Comparison of ENCODE assay signal across 19 cellular contexts in the genomic region with DNA sequence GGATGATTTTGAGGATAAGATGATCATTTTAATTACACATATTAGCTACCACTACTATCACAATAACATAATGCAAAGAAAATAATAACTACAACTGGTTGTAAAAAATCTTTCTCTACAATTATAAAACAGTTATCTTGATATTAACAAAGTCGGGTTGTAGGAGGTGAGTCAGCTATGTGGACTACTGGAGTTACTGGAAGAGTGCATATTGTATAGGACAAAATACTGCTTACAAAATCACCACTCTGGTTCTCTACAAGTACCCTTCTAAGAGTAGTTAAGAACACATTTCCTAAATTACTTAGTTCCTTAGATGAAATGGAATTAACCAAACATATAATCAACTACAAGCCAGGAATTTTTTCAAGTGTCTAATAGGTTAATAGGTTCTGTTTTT.
A peak's percentile ranks its signal among the peaks of the same experiment; 100 is the strongest.
DNase-seq lines count a peak whose midpoint lies in the region; ATAC-seq, FAIRE-seq and TF ChIP-seq lines count a peak whose summit lies in the region.
"Had no signal": no experiment of that assay in that cellular context is flagged by ENCODE, and none has a peak within 500 bp of the region (broad histone marks: within the 10 kb centered on the region; RNA-seq: fewer than 3 reads in every experiment).

No MANE protein-coding gene starts in this region.

- H3K4me3 ChIP-seq in lower lobe of right lung (no peak overlapping the region), osteoblast (ENCODE audit: insufficient read depth, low read length) (no peak overlapping the region)
- H3K4me3 ChIP-seq: A549; BLaER1 treated with 17β-estradiol and CSF1 and Interleukin-3, amounts not matched to agents 10 nM and 100 nM had no signal

- ATAC-seq in lower lobe of right lung (peak; percentile 62 to 69), HG03457 (IDR thresholded peaks at IDR 0.05; ENCODE audit: unreplicated experiment) (no peak), HG03571 (IDR thresholded peaks at IDR 0.05; ENCODE audit: unreplicated experiment) (no peak)
- ATAC-seq: A549; CD8-positive, alpha-beta T cell had no signal

- H3K9me3 ChIP-seq in lower lobe of right lung = no peaks in the 10 kb centered on the region
- H3K9me3 ChIP-seq in osteoblast (ENCODE audit: low read depth, low read length) = no peaks in the 10 kb centered on the region
- H3K9me3 ChIP-seq: A549; BLaER1 treated with 17β-estradiol and CSF1 and Interleukin-3, amounts not matched to agents 10 nM and 100 nM; Caco-2 had no signal

- no peaks in the 10 kb centered on the region for H3K27me3 ChIP-seq in lower lobe of right lung (ENCODE audit: low read depth)
- no peaks in the 10 kb centered on the region for H3K27me3 ChIP-seq in osteoblast (ENCODE audit: insufficient read depth, low read length)
- H3K27me3 ChIP-seq: BLaER1 treated with 17β-estradiol and CSF1 and Interleukin-3, amounts not matched to agents 10 nM and 100 nM had no signal

- no peak overlapping the region for H3K4me2 ChIP-seq in osteoblast (ENCODE audit: insufficient read depth, low read length)
- H3K4me2 ChIP-seq: A549; BLaER1 treated with 17β-estradiol and CSF1 and Interleukin-3, amounts not matched to agents 10 nM and 100 nM had no signal

- FAIRE-seq in H54 (lab: Jason Lieb, UNC) = peak; percentile 71
- FAIRE-seq: A549, D721Med, GM12891 had no signal

- no peak overlapping the region for H3K27ac ChIP-seq in lower lobe of right lung
- no peak overlapping the region for H3K27ac ChIP-seq in osteoblast (ENCODE audit: low read depth, low read length)
- H3K27ac ChIP-seq: 22Rv1; A549; BLaER1 treated with 17β-estradiol and CSF1 and Interleukin-3, amounts not matched to agents 10 nM and 100 nM; C4-2B had no signal

- TF ChIP-seq POLR2A in H54 (IDR thresholded peaks at IDR 0.05; ENCODE audit: low read depth, low read length) = no peak

- DNase-seq in H54 (ENCODE audit: insufficient read length, low spot score) (no peak), lower lobe of right lung (no peak), osteoblast (ENCODE audit: insufficient read length, low spot score, missing footprints) (peak; percentile 6), NCI-H82 treated with DMSO at 0.1 percent for 48 hours (lab: John Stamatoyannopoulos, UW; ENCODE audit: unreplicated experiment) (no peak)
- DNase-seq: AML-193; Caco-2; Calu3; CD4-positive, alpha-beta T cell; CD8-positive, alpha-beta T cell; DMS79 treated with DMSO at 0.1 percent for 48 hours; GF-D8 had no signal

- H4K20me1 ChIP-seq in osteoblast (ENCODE audit: insufficient read depth, low read length) = peaks cover 8% of the 10 kb centered on the region
- H4K20me1 ChIP-seq: BLaER1 treated with 17β-estradiol and CSF1 and Interleukin-3, amounts not matched to agents 10 nM and 100 nM had no signal

- no peak overlapping the region for H2AFZ ChIP-seq in osteoblast (ENCODE audit: low read length)

- H3K4me1 ChIP-seq in lower lobe of right lung (peaks cover 1% of the 10 kb centered on the region), osteoblast (ENCODE audit: insufficient read depth, low read length) (peaks cover 17% of the 10 kb centered on the region)
- H3K4me1 ChIP-seq: A549; BLaER1 treated with 17β-estradiol and CSF1 and Interleukin-3, amounts not matched to agents 10 nM and 100 nM had no signal

- H3K79me2 ChIP-seq in osteoblast (ENCODE audit: insufficient read depth, low read length) = peaks cover 2% of the 10 kb centered on the region

- no peak for TF ChIP-seq CTCF in lower lobe of right lung (IDR thresholded peaks at IDR 0.05)
- no peak for TF ChIP-seq CTCF in osteoblast (IDR thresholded peaks at IDR 0.05; ENCODE audit: extremely low read depth, low read depth, low read length)

- intact Hi-C loops in lower lobe of right lung (cut with DNase I) = no loop called here

- H3K36me3 ChIP-seq in lower lobe of right lung (no peaks in the 10 kb centered on the region), osteoblast (ENCODE audit: insufficient read depth, low read length) (peaks cover 8% of the 10 kb centered on the region)

Comparison
In these comparisons a context has a peak if more than half of its experiments do, and no peak if none do; other contexts are left out.
1. ATAC-seq: peak in lower lobe of right lung (2 of 2); none in HG03457 (single experiment) and HG03571 (single experiment).